Comparison of ENCODE assay signal across 12 cellular contexts in genomic region chr12:12503384-12504078, GRCh38. TPM values are rescaled to one million over a fixed set of nuclear protein-coding genes. Genes with fewer than 3 reads are reported as not detected.
DNase-seq lines count a peak whose midpoint lies in the region; FAIRE-seq and TF ChIP-seq lines count a peak whose summit lies in the region.
"Had no signal": no experiment of that assay in that cellular context is flagged by ENCODE, and none has a peak within 500 bp of the region (broad histone marks: within the 10 kb centered on the region; RNA-seq: fewer than 3 reads in every experiment).

No MANE protein-coding gene starts in this region.

- H3K36me3 ChIP-seq in H1 (ENCODE audit: control insufficient read depth in 2 of 4, insufficient read depth in 4 of 4, low read length in 3 of 4): no peaks in the 10 kb centered on the region
- H3K36me3 ChIP-seq: upper lobe of left lung had no signal

- H3K9me3 ChIP-seq in H1 (ENCODE audit: insufficient read depth in 2 of 2, low read depth in 1 of 2, low read length in 1 of 2): no peaks in the 10 kb centered on the region
- H3K9me3 ChIP-seq: upper lobe of left lung had no signal

- no peak overlapping the region for H3K4me2 ChIP-seq in H1 (ENCODE audit: insufficient read depth in 1 of 2, low read depth in 2 of 2, low read length in 2 of 2)

- H3K9ac ChIP-seq in H1 (replicated peaks in 1 of 4; ENCODE audit: extremely low read depth in 1 of 4, low read depth in 3 of 4, low read length in 3 of 4): peak overlapping the region in 1 of 4 experiments; percentile 58; a peak in 1 of 7 replicates

- no peak overlapping the region for H3K23ac ChIP-seq in H1 (ENCODE audit: insufficient read length)

- no peak overlapping the region for H2BK15ac ChIP-seq in H1 (ENCODE audit: low read length)

- no peak overlapping the region for H3K14ac ChIP-seq in H1 (ENCODE audit: insufficient read length)

- H4K20me1 ChIP-seq in H1 (replicated peaks in 1 of 2; ENCODE audit: control insufficient read depth in 1 of 2, insufficient read depth in 2 of 2, low read length in 2 of 2): peaks cover 2 to 5% of the 10 kb centered on the region in 2 experiments

- no peak overlapping the region for H3K4ac ChIP-seq in H1 (replicated peaks; ENCODE audit: insufficient read length, low read depth, low read length)

- WGBS in H1 (ENCODE audit: extremely low coverage in 1 of 2, insufficient coverage in 1 of 2, insufficient read length in 1 of 2, insufficient replicate concordance in 2 of 2, low coverage in 1 of 2, low lambda C conversion rate in 2 of 2, missing lambda C conversion rate in 1 of 2), 2 experiments: 74% methylated on average over 9 of the region's 9 CpGs; no CpG with 5 or more reads in 1 of the 2 experiments

- POLR2A ChIA-PET in H1 (lab: Charles Lee; ENCODE audit: partially characterized antibody): interaction anchor here (0.8 kb wide), 1 partner anchor 12 kb away, joined by 4 read pairs; no protein-coding TSS in a partner anchor

- H2BK12ac ChIP-seq in H1 (ENCODE audit: low read depth, low read length): no peak overlapping the region

- H3K27me3 ChIP-seq in H1 (replicated peaks in 1 of 4; ENCODE audit: control insufficient read depth in 3 of 4, extremely low read depth in 1 of 4, insufficient read depth in 3 of 4, low read length in 3 of 4): no peaks in the 10 kb centered on the region
- H3K27me3 ChIP-seq: upper lobe of left lung had no signal

- no peak for TF ChIP-seq POLR2A in H1 (IDR thresholded peaks at IDR 0.05; ENCODE audit: control extremely low read depth in 1 of 2, low read depth in 2 of 2, low read length in 2 of 2)

- peak; percentile 52 to 65 for TF ChIP-seq RAD21 in H1 (IDR thresholded peaks at IDR 0.05 in 1 of 2, conservative IDR thresholded peaks at IDR 0.05 in 1 of 2; ENCODE audit: low read depth in 2 of 2, low read length in 2 of 2)

- H3K4me3 ChIP-seq in H1 (ENCODE audit: extremely low read depth in 1 of 4, insufficient read depth in 2 of 4, low read depth in 3 of 4, low read length in 4 of 4): no peak overlapping the region
- no peak overlapping the region for H3K4me3 ChIP-seq in foreskin fibroblast (ENCODE audit: low read depth in 1 of 2, low read length in 2 of 2)
- H3K4me3 ChIP-seq: upper lobe of left lung had no signal

- peaks cover 0 to 80% of the 10 kb centered on the region in 2 experiments; a peak in 3 of 4 replicates for H3K79me2 ChIP-seq in H1 (ENCODE audit: control insufficient read depth in 1 of 2, insufficient read depth in 2 of 2, low read length in 2 of 2)

- TF ChIP-seq CTCF in H1 (IDR thresholded peaks at IDR 0.05; ENCODE audit: control extremely low read depth in 1 of 3, insufficient read depth in 1 of 3, low read depth in 1 of 3, low read length in 3 of 3) (peak; percentile 36 to 52 (median 42); a peak in 3 of 4 replicates), foreskin fibroblast (IDR thresholded peaks at IDR 0.05; ENCODE audit: low read depth, low read length) (no peak)

- H3K18ac ChIP-seq in H1 (ENCODE audit: extremely low read depth, low read length): no peak overlapping the region

- H4K5ac ChIP-seq in H1 (ENCODE audit: insufficient read length, low read depth, low read length): no peak overlapping the region

- no peak for FAIRE-seq in H1 (lab: Jason Lieb, UNC)

- no peak overlapping the region for H2AFZ ChIP-seq in H1 (ENCODE audit: low read length)

- DNase-seq in stimulated activated naive CD4-positive, alpha-beta T cell treated with Interleukin-2 at 50 U/mL for 16 hours (lab: John Stamatoyannopoulos, UW): peak; percentile 45
- no peak for DNase-seq in stimulated activated naive CD4-positive, alpha-beta T cell (lab: John Stamatoyannopoulos, UW)
- DNase-seq in activated CD4-positive, alpha-beta T cell treated with anti-CD3 and anti-CD28 coated beads, Interleukin-2, amount 50 U/mL, for 1 hour: peak; percentile 39
- peak; percentile 27 to 56 for DNase-seq in H1 (ENCODE audit: low read depth in 1 of 2, low spot score in 2 of 2)
- DNase-seq in 8988T: no peak
- no peak for DNase-seq in foreskin fibroblast
- DNase-seq in NCI-H2107 treated with DMSO at 0.1 percent for 48 hours (lab: John Stamatoyannopoulos, UW; ENCODE audit: unreplicated experiment): no peak
- DNase-seq in DMS53 (lab: John Stamatoyannopoulos, UW): no peak
- DNase-seq: caudate nucleus, NCI-H1436 treated with DMSO at 0.1 percent for 48 hours, right cardiac atrium, upper lobe of left lung had no signal

- H4K8ac ChIP-seq in H1 (ENCODE audit: extremely low read depth, insufficient read depth, low read length): no peak overlapping the region

- no peak for TF ChIP-seq EP300 in H1 (IDR thresholded peaks at IDR 0.05; ENCODE audit: borderline replicate concordance in 1 of 2, low read depth in 2 of 2, low read length in 2 of 2)

- H2AK5ac ChIP-seq in H1 (ENCODE audit: low read depth, low read length): no peak overlapping the region

- peaks cover 0 to 23% (median 8%) of the 10 kb centered on the region in 4 experiments; a peak in 4 of 7 replicates for H3K4me1 ChIP-seq in H1 (replicated peaks in 1 of 4; ENCODE audit: control insufficient read depth in 3 of 4, insufficient read depth in 4 of 4, low read length in 3 of 4)

- no peak overlapping the region for H4K91ac ChIP-seq in H1 (replicated peaks; ENCODE audit: insufficient read length, low read length)

- H3K23me2 ChIP-seq in H1 (ENCODE audit: low read depth, low read length): no peaks in the 10 kb centered on the region

- CTCF ChIA-PET in H1 (lab: Charles Lee; ENCODE audit: partially characterized antibody): interaction anchor here (0.5 to 3.2 kb wide), 27 partner anchors 8 to 233 kb away, joined by 3 to 14 read pairs (median 4); partner anchors contain the start of gene DUSP16

- no peak overlapping the region for H2BK5ac ChIP-seq in H1 (ENCODE audit: low read depth, low read length)

- peaks cover 5% of the 10 kb centered on the region; the same call in 1 of the 2 replicates for H3K79me1 ChIP-seq in H1 (ENCODE audit: low read depth, low read length)

- no peak overlapping the region for H3K27ac ChIP-seq in H1 (ENCODE audit: low read depth, low read length)

- H2BK20ac ChIP-seq in H1 (ENCODE audit: low read length): no peak overlapping the region

- H2BK120ac ChIP-seq in H1 (replicated peaks; ENCODE audit: low read depth, low read length): no peak overlapping the region

- no peak overlapping the region for H3K56ac ChIP-seq in H1 (replicated peaks; ENCODE audit: insufficient read length, low read depth, low read length)

TF ChIP-seq in H1, 55 proteins besides CTCF, POLR2A, EP300 and RAD21:
- TF ChIP-seq GABPA (IDR thresholded peaks at IDR 0.05; ENCODE audit: borderline replicate concordance, insufficient read depth, low read length) (no peak), NRF1 (IDR thresholded peaks at IDR 0.05; ENCODE audit: low read depth, low read length) (no peak), EZH2 (IDR thresholded peaks at IDR 0.05; ENCODE audit: low read depth, low read length, severe bottlenecking) (no peak), ZNF274 (IDR thresholded peaks at IDR 0.05; ENCODE audit: borderline replicate concordance, extremely low read depth, low read length) (no peak), ASH2L (IDR thresholded peaks at IDR 0.05; ENCODE audit: low read length) (no peak), SRF (IDR thresholded peaks at IDR 0.05; ENCODE audit: low read depth, low read length) (no peak), USF2 (IDR thresholded peaks at IDR 0.05; ENCODE audit: low read length) (no peak), NANOG (IDR thresholded peaks at IDR 0.05; ENCODE audit: insufficient read depth, low read depth, low read length, poor library complexity, severe bottlenecking) (no peak), RXRA (IDR thresholded peaks at IDR 0.05; ENCODE audit: insufficient read depth, low read depth, low read length) (no peak)

RNA-seq across cellular contexts. Expression of gene DUSP16, which starts 59.1 kb away (rescaled TPM):
- 55.9 and 60.5 TPM in 2 replicates for total RNA-seq in H1 (2021; fragmentation: NEBNext Ultra II Directional; extraction: Animal tissue kit (Norgen Biotek cat#: 25700))
- polyA plus RNA-seq in H1 (2011; rRNA removed): 24.1 and 31.6 TPM in 2 replicates
- polyA plus RNA-seq in H1 (2011; cell fraction: cytosol; rRNA removed): 33.4 TPM
- 24.1 TPM for polyA plus RNA-seq in H1 (2011; cell fraction: nucleus; rRNA removed)
- 33.5 to 43.7 TPM (median 37.2 TPM) in 4 replicates for polyA plus RNA-seq in H1 (2012, experiment 1 of 2)
- polyA plus RNA-seq in H1 (2012, experiment 2 of 2): 7.8 TPM
- 23.4 TPM for polyA plus RNA-seq in H1 (2013, experiment 1 of 2)
- 24.5 TPM for polyA plus RNA-seq in H1 (2013, experiment 2 of 2)
- 59.4 and 60.2 TPM in 2 replicates for polyA minus RNA-seq in H1 (2011; rRNA and poly(A)+ RNA removed)
- polyA minus RNA-seq in H1 (2011; cell fraction: cytosol; rRNA and poly(A)+ RNA removed): 36.3 TPM
- 25.1 TPM for polyA minus RNA-seq in H1 (2011; cell fraction: nucleus; rRNA and poly(A)+ RNA removed)

Comparison
In these comparisons a context has a peak if more than half of its experiments do, and no peak if none do; other contexts are left out.
1. DNase-seq: peak in stimulated activated naive CD4-positive, alpha-beta T cell treated with Interleukin-2 at 50 U/mL for 16 hours (single experiment), activated CD4-positive, alpha-beta T cell treated with anti-CD3 and anti-CD28 coated beads, Interleukin-2, amount 50 U/mL, for 1 hour (single experiment) and H1 (2 of 2); none in stimulated activated naive CD4-positive, alpha-beta T cell (0 of 6), 8988T (single experiment), foreskin fibroblast (0 of 2), NCI-H2107 treated with DMSO at 0.1 percent for 48 hours (single experiment) and DMS53 (single experiment).